ENCODE assay signal across 1 cellular context in the genomic region with DNA sequence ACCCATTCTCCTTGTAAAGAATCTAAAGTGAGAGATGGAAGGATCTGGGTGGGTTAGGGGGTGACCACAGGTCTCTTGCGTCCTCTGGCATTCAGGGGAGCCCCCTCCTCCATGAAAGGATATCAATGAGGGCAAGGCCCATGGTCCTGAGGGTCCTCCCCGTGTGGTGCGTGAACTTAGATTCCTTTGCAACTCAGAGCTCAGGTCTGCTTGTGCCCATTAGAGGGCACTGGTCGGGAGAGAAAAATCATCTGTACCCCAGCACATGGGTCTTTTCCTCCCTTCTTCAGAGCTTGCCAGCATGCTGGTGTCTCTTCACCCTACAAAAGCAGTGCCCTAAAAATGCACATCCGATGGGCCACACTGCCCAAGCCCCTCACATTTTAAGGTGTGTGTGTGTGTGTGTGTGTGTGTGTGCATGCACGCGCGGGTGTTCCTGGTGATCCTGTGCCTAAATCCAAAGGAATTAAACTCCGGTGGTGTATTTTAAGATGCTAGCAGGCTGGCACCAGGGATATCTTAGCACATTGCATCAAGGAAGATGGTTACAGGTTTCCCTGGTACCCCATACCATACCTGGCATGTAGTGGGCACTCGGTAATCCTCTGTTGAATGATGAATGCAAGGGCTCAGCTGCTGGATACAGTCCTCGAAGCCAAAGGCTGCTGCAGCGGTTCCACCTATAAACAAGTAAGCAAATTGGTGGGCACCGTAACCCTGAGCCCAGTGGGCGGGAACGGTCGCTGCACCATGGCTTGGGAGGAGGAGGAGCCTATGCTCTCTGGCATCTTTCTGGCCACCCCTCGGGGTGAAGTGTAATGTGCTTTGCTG.
TF ChIP-seq lines count a peak whose summit lies in the region.

No MANE protein-coding gene starts in this region.

TF ChIP-seq in HEK293T, 16 proteins besides CTCF, POLR2A, EP300 and RAD21 (continued from another document):
- TF ChIP-seq PKNOX1 (IDR thresholded peaks at IDR 0.05) (no peak), TARDBP (IDR thresholded peaks at IDR 0.05) (no peak), NFRKB (IDR thresholded peaks at IDR 0.05) (no peak), FOXA1 (IDR thresholded peaks at IDR 0.05) (no peak), L3MBTL2 (conservative IDR thresholded peaks at IDR 0.05) (no peak), BHLHE40 (IDR thresholded peaks at IDR 0.05; ENCODE audit: borderline replicate concordance) (no peak), ELF4 (IDR thresholded peaks at IDR 0.05) (no peak), SUZ12 (IDR thresholded peaks at IDR 0.05) (no peak), HDGF (IDR thresholded peaks at IDR 0.05; ENCODE audit: borderline replicate concordance) (no peak), FOXM1 (IDR thresholded peaks at IDR 0.05; ENCODE audit: borderline replicate concordance) (no peak), ZNF384 (IDR thresholded peaks at IDR 0.05) (no peak), CTBP1 (IDR thresholded peaks at IDR 0.05; ENCODE audit: borderline replicate concordance) (no peak), ARNT (IDR thresholded peaks at IDR 0.05) (no peak), FOXK2 (IDR thresholded peaks at IDR 0.05) (no peak), LEF1 (IDR thresholded peaks at IDR 0.05; ENCODE audit: borderline replicate concordance) (no peak)
